In the genomic region with DNA sequence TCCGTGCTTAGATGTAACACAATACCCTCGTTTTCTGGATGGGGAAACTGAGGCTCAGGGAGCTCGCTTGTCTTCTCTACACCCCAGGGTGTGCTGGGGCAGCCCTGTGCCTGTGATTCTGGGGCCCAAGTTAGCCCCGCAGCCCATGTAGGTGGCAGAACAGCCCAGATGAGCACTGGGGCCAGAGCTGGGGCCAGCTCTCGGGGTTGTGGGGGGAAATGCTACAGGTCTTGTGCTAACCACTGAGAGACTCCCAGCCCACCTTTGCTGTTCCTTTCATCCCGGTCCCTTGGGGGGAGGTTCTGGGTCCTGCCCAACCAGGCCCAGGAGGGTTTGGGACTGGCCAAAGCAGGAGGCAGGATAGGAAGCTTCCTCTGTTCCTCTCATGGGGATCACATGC, we compare ENCODE assay signal across 25 cellular contexts. TPM values are rescaled to one million over a fixed set of nuclear protein-coding genes. Genes with fewer than 3 reads are reported as not detected.
DNase-seq lines count a peak whose midpoint lies in the region; ATAC-seq and TF ChIP-seq lines count a peak whose summit lies in the region.
"Had no signal": no experiment of that assay in that cellular context is flagged by ENCODE, and none has a peak within 500 bp of the region (broad histone marks: within the 10 kb centered on the region; RNA-seq: fewer than 3 reads in every experiment).

No MANE protein-coding gene starts in this region.

- DNase-seq in Right ventricle myocardium inferior (ENCODE audit: missing footprints) (peak; percentile 37), Right ventricle myocardium superior (no peak), HFFc6 (no peak), mesenteric fat pad (ENCODE audit: low spot score) (peak; percentile 60), upper lobe of right lung (peak; percentile 34), NCI-H446 (lab: John Stamatoyannopoulos, UW) (no peak), anterior cingulate cortex (lab: John Stamatoyannopoulos, UW) (no peak)
- DNase-seq: AML-193; CD8-positive, alpha-beta memory T cell; DMS79 treated with DMSO at 0.1 percent for 48 hours; GF-D8; NCI-H1092; NCI-H1417 treated with DMSO at 0.1 percent for 48 hours; NCI-H1694 treated with DMSO at 0.1 percent for 48 hours; NCI-H2081; NCI-H2227 treated with DMSO at 0.1 percent for 48 hours; NCI-H510A; NCI-H69; Peyer's patch; SJCRH30 had no signal

- intact Hi-C loops in Right ventricle myocardium inferior (cut with DNase I): no loop called here
- intact Hi-C loops in Right ventricle myocardium superior (cut with DNase I): no loop called here
- intact Hi-C loops in upper lobe of right lung (cut with DNase I): no loop called here

- H3K4me3 Mint-ChIP-seq in HFFc6: no peak overlapping the region
- H3K4me3 Mint-ChIP-seq: CD8-positive, alpha-beta memory T cell had no signal

- no peak overlapping the region for H3K27ac ChIP-seq in upper lobe of right lung
- H3K27ac ChIP-seq: C4-2B, HL-60, Peyer's patch, SJCRH30 had no signal

- H3K9me3 Mint-ChIP-seq in HFFc6: no peaks in the 10 kb centered on the region
- H3K9me3 Mint-ChIP-seq: CD8-positive, alpha-beta memory T cell had no signal

- H3K27ac Mint-ChIP-seq in HFFc6: peak overlapping the region; percentile 85; the same call in 1 of the 2 replicates

- no peaks in the 10 kb centered on the region for H3K27me3 ChIP-seq in upper lobe of right lung
- H3K27me3 ChIP-seq: Peyer's patch, SJCRH30 had no signal

- no peak overlapping the region for H3K4me3 ChIP-seq in upper lobe of right lung
- H3K4me3 ChIP-seq: Peyer's patch, SJCRH30 had no signal

- no peaks in the 10 kb centered on the region for H3K36me3 ChIP-seq in upper lobe of right lung
- H3K36me3 ChIP-seq: Peyer's patch, SJCRH30 had no signal

- peaks cover 80% of the 10 kb centered on the region for H3K4me1 Mint-ChIP-seq in HFFc6 (ENCODE audit: low read depth)

- H3K27me3 Mint-ChIP-seq in HFFc6 (ENCODE audit: insufficient read depth): no peaks in the 10 kb centered on the region; the same call in 1 of the 2 replicates

- no peak for TF ChIP-seq CTCF in HFFc6 (IDR thresholded peaks at IDR 0.05)
- TF ChIP-seq CTCF in upper lobe of right lung (IDR thresholded peaks at IDR 0.05): no peak

- H3K4me1 ChIP-seq in upper lobe of right lung: peaks cover 17% of the 10 kb centered on the region

- peaks cover 47% of the 10 kb centered on the region for H3K36me3 Mint-ChIP-seq in HFFc6 (ENCODE audit: low read depth)
- H3K36me3 Mint-ChIP-seq: CD8-positive, alpha-beta memory T cell had no signal

- no peaks in the 10 kb centered on the region for H3K9me3 ChIP-seq in upper lobe of right lung
- H3K9me3 ChIP-seq: Peyer's patch, SJCRH30 had no signal

- no peak for ATAC-seq in Right ventricle myocardium inferior
- ATAC-seq in Right ventricle myocardium superior (ENCODE audit: poor library complexity): no peak
- ATAC-seq in upper lobe of right lung: no peak
- no peak for ATAC-seq in GM18519 (IDR thresholded peaks at IDR 0.05; ENCODE audit: low FRiP score, unreplicated experiment)
- ATAC-seq: HCT116, SK-N-SH treated with all-trans-retinoic acid at 6 μM for 48 hours had no signal

RNA-seq across cellular contexts. Expression of a gene that starts 13.5 kb away (rescaled TPM):
- not detected for total RNA-seq in Right ventricle myocardium inferior
- not detected for total RNA-seq in Right ventricle myocardium superior
- total RNA-seq in HFFc6 (2021; fragmentation: NEBNext Ultra II Directional; extraction: Animal tissue kit (Norgen Biotek cat#: 25700)): 10 to 100 TPM; 55.5 to 93.3 (median 79.9) TPM
- total RNA-seq in mesenteric fat pad: 31.4 TPM
- total RNA-seq in upper lobe of right lung: 0.23 TPM

Comparison
In these comparisons a context has a peak if more than half of its experiments do, and no peak if none do; other contexts are left out.
1. DNase-seq: peak in Right ventricle myocardium inferior (single experiment), mesenteric fat pad (single experiment) and upper lobe of right lung (single experiment); none in Right ventricle myocardium superior (single experiment), HFFc6 (single experiment), NCI-H446 (0 of 2) and anterior cingulate cortex (0 of 58).
2. RNA of a gene that starts 13.5 kb away (total RNA-seq): 55.5 to 93.3 TPM in HFFc6 and 31.4 TPM in mesenteric fat pad (single experiment); not detected in Right ventricle myocardium inferior (single experiment), 0.23 TPM in upper lobe of right lung (single experiment) and not detected in Right ventricle myocardium superior (single experiment); every median in the first group is over 10 times any median in the second.